1 cellular context compared by ENCODE assay signal in genomic region chr9:81522721-81523551, GRCh38.
TF ChIP-seq lines count a peak whose summit lies in the region.

No MANE protein-coding gene starts in this region.

TF ChIP-seq in HepG2, 621 proteins besides CTCF, POLR2A, EP300 and RAD21 (continued from another document and continues in another):
- TF ChIP-seq TIGD3 (CRISPR knock-in tag; IDR thresholded peaks at IDR 0.05; ENCODE audit: borderline replicate concordance) (no peak), ZFY (CRISPR knock-in tag; IDR thresholded peaks at IDR 0.05) (no peak), PAF1 (CRISPR knock-in tag; IDR thresholded peaks at IDR 0.05) (no peak), ZSCAN12 (CRISPR knock-in tag; IDR thresholded peaks at IDR 0.05) (no peak), ZNF891 (CRISPR knock-in tag; IDR thresholded peaks at IDR 0.05) (no peak), ZNF883 (CRISPR knock-in tag; IDR thresholded peaks at IDR 0.05; ENCODE audit: not compliant biosample characterization) (no peak), NCOR1 (IDR thresholded peaks at IDR 0.05; ENCODE audit: borderline replicate concordance, low read length) (0 out of 2 replicates have a peak, but pooled peaks have one; percentile 13), DMTF1 (CRISPR knock-in tag; IDR thresholded peaks at IDR 0.05) (no peak), GMEB1 (CRISPR knock-in tag; IDR thresholded peaks at IDR 0.05; ENCODE audit: borderline replicate concordance) (no peak), ZNF136 (CRISPR knock-in tag; IDR thresholded peaks at IDR 0.05; ENCODE audit: low read depth) (peak; percentile 46; the same call in 1 of the 2 replicates), ARNT (IDR thresholded peaks at IDR 0.05) (no peak), STAG1 (CRISPR knock-in tag; IDR thresholded peaks at IDR 0.05) (peak; percentile 80), KLF16 (CRISPR knock-in tag; IDR thresholded peaks at IDR 0.05) (0 out of 4 replicates have a peak, but pooled peaks of 1 of the 2 experiments have one; percentile 41), SAFB2 (CRISPR knock-in tag; IDR thresholded peaks at IDR 0.05; ENCODE audit: borderline replicate concordance, low read depth) (no peak), TOPORS (CRISPR knock-in tag; IDR thresholded peaks at IDR 0.05) (no peak), SMAD3 (CRISPR knock-in tag; IDR thresholded peaks at IDR 0.05) (peak; percentile 46; the same call in 1 of the 2 replicates), MATR3 (CRISPR knock-in tag; IDR thresholded peaks at IDR 0.05) (no peak), MXI1 (IDR thresholded peaks at IDR 0.05; ENCODE audit: borderline replicate concordance, low read depth, low read length) (peak; percentile 38; the same call in 1 of the 3 replicates), HNRNPUL1 (IDR thresholded peaks at IDR 0.05; ENCODE audit: low read depth, low read length) (no peak), ZNF878 (CRISPR knock-in tag; IDR thresholded peaks at IDR 0.05) (no peak), GABPA (IDR thresholded peaks at IDR 0.05; ENCODE audit: low read depth, low read length) (no peak), GABPA (CRISPR knock-in tag; IDR thresholded peaks at IDR 0.05; ENCODE audit: low read depth) (peak; percentile 19; the same call in 1 of the 2 replicates), PRMT3 (CRISPR knock-in tag; IDR thresholded peaks at IDR 0.05; ENCODE audit: borderline replicate concordance, low read depth) (no peak), ZNF431 (CRISPR knock-in tag; IDR thresholded peaks at IDR 0.05; ENCODE audit: borderline replicate concordance, low read depth) (no peak), POLR2AphosphoS2 (IDR thresholded peaks at IDR 0.05; ENCODE audit: low read depth, low read length) (no peak), KLF9 (CRISPR knock-in tag; IDR thresholded peaks at IDR 0.05; ENCODE audit: low read depth) (0 out of 2 replicates have a peak, but pooled peaks have one; percentile 48), ERF (CRISPR knock-in tag; IDR thresholded peaks at IDR 0.05) (0 out of 2 replicates have a peak, but pooled peaks have one; percentile 23), RXRA (CRISPR knock-in tag; IDR thresholded peaks at IDR 0.05) (no peak), ZNF775 (CRISPR knock-in tag; IDR thresholded peaks at IDR 0.05; ENCODE audit: borderline replicate concordance) (no peak), GATAD1 (CRISPR knock-in tag; IDR thresholded peaks at IDR 0.05) (0 out of 2 replicates have a peak, but pooled peaks have one; percentile 33), ETV5 (CRISPR knock-in tag; IDR thresholded peaks at IDR 0.05; ENCODE audit: borderline replicate concordance) (peak; percentile 26; the same call in 1 of the 2 replicates), ZNF292 (CRISPR knock-in tag; IDR thresholded peaks at IDR 0.05; ENCODE audit: borderline replicate concordance, low read depth) (no peak), THAP11 (CRISPR knock-in tag; IDR thresholded peaks at IDR 0.05) (no peak), ARID5B (CRISPR knock-in tag; IDR thresholded peaks at IDR 0.05) (no peak), NFIC (IDR thresholded peaks at IDR 0.05; ENCODE audit: low read length) (no peak), ZNF644 (CRISPR knock-in tag; IDR thresholded peaks at IDR 0.05; ENCODE audit: low read depth) (peak; percentile 90), POGZ (CRISPR knock-in tag; IDR thresholded peaks at IDR 0.05) (peak; percentile 54), ATF2 (CRISPR knock-in tag; IDR thresholded peaks at IDR 0.05) (no peak), HNRNPK (IDR thresholded peaks at IDR 0.05; ENCODE audit: low read depth, low read length, poor library complexity, severe bottlenecking) (no peak), CBX2 (IDR thresholded peaks at IDR 0.05; ENCODE audit: low read depth, low read length) (no peak), CBX2 (CRISPR knock-in tag; IDR thresholded peaks at IDR 0.05; ENCODE audit: low read depth) (no peak), RFX1 (IDR thresholded peaks at IDR 0.05) (no peak), KLF11 (CRISPR knock-in tag; IDR thresholded peaks at IDR 0.05) (no peak), SNAPC2 (CRISPR knock-in tag; IDR thresholded peaks at IDR 0.05) (no peak), ZNF281 (CRISPR knock-in tag; IDR thresholded peaks at IDR 0.05; ENCODE audit: borderline replicate concordance) (no peak), NFE2L1 (CRISPR knock-in tag; IDR thresholded peaks at IDR 0.05; ENCODE audit: borderline replicate concordance) (no peak), ZBTB34 (CRISPR knock-in tag; IDR thresholded peaks at IDR 0.05) (no peak), KLF13 (CRISPR knock-in tag; IDR thresholded peaks at IDR 0.05) (no peak), GATAD2A (CRISPR knock-in tag; IDR thresholded peaks at IDR 0.05) (0 out of 2 replicates have a peak, but pooled peaks have one; percentile 46), NR2F6 (IDR thresholded peaks at IDR 0.05) (no peak), NR2F6 (CRISPR knock-in tag; IDR thresholded peaks at IDR 0.05) (no peak), REXO4 (CRISPR knock-in tag; IDR thresholded peaks at IDR 0.05; ENCODE audit: borderline replicate concordance) (no peak), ZNF580 (CRISPR knock-in tag; IDR thresholded peaks at IDR 0.05; ENCODE audit: borderline replicate concordance, low read depth) (no peak), GLI4 (CRISPR knock-in tag; IDR thresholded peaks at IDR 0.05; ENCODE audit: borderline replicate concordance) (no peak), FOXA1 (IDR thresholded peaks at IDR 0.05) (no peak), FOXA1 (CRISPR knock-in tag; IDR thresholded peaks at IDR 0.05) (no peak), PPARG (CRISPR knock-in tag; conservative IDR thresholded peaks at IDR 0.05) (no peak), HDAC6 (IDR thresholded peaks at IDR 0.05; ENCODE audit: low read depth, low read length) (no peak), DNMT1 (CRISPR knock-in tag; IDR thresholded peaks at IDR 0.05) (no peak), SIX1 (CRISPR knock-in tag; IDR thresholded peaks at IDR 0.05; ENCODE audit: borderline replicate concordance) (no peak), ZBTB1 (CRISPR knock-in tag; IDR thresholded peaks at IDR 0.05; ENCODE audit: borderline replicate concordance) (no peak), TCF7L2 (IDR thresholded peaks at IDR 0.05; ENCODE audit: low read depth, low read length) (no peak), NFKBIZ (CRISPR knock-in tag; IDR thresholded peaks at IDR 0.05) (no peak), JUNB (CRISPR knock-in tag; IDR thresholded peaks at IDR 0.05; ENCODE audit: borderline replicate concordance) (no peak), ZNF660 (CRISPR knock-in tag; IDR thresholded peaks at IDR 0.05; ENCODE audit: borderline replicate concordance, low read depth) (no peak)
